8 cellular contexts compared by ENCODE assay signal in genomic region chr12:120194226-120194533, GRCh38. TPM values are rescaled to one million over a fixed set of nuclear protein-coding genes. Genes with fewer than 3 reads are reported as not detected.
DNase-seq lines count a peak whose midpoint lies in the region; ATAC-seq and TF ChIP-seq lines count a peak whose summit lies in the region.

No MANE protein-coding gene starts in this region.

- H3K36me3 ChIP-seq in thyroid gland: peaks cover 33 to 40% of the 10 kb centered on the region in 2 donors

- DNase-seq in CD14-positive monocyte (ENCODE audit: low spot score) (no peak), thyroid gland (no peak), epidermal melanocyte (ENCODE audit: insufficient read length, low spot score) (no peak), C1 segment of cervical spinal cord (lab: John Stamatoyannopoulos, UW) (no peak)
- DNase-seq in activated naive CD8-positive, alpha-beta T cell treated with anti-CD3 and anti-CD28 coated beads for 36 hours: no peak

- H3K27ac ChIP-seq in layer of hippocampus (ENCODE audit: low read depth, low read length): peak overlapping the region; percentile 59
- H3K27ac ChIP-seq in thyroid gland: peak overlapping the region in 2 of 3 donors; percentile 71 to 79

- peaks cover 13 to 27% of the 10 kb centered on the region in 2 donors for H3K4me1 ChIP-seq in thyroid gland

- peaks cover 19% of the 10 kb centered on the region for H3K4me1 Mint-ChIP-seq in CD14-positive monocyte
- peaks cover 49% of the 10 kb centered on the region for H3K4me1 Mint-ChIP-seq in activated naive CD8-positive, alpha-beta T cell treated with anti-CD3 and anti-CD28 coated beads for 36 hours

- intact Hi-C loops in CD14-positive monocyte (cut with micrococcal nuclease): no loop called here
- intact Hi-C loops in thyroid gland (cut with DNase I): no loop called here

- peak overlapping the region in 6 of 7 donors; percentile 45 to 82 (median 76) for H3K27ac Mint-ChIP-seq in CD14-positive monocyte
- peak overlapping the region; percentile 91 for H3K27ac Mint-ChIP-seq in activated naive CD8-positive, alpha-beta T cell treated with anti-CD3 and anti-CD28 coated beads for 36 hours

- no peaks in the 10 kb centered on the region for H3K9me3 Mint-ChIP-seq in CD14-positive monocyte
- H3K9me3 Mint-ChIP-seq in activated naive CD8-positive, alpha-beta T cell treated with anti-CD3 and anti-CD28 coated beads for 36 hours: peaks cover under 1% of the 10 kb centered on the region

- no peaks in the 10 kb centered on the region for H3K9me3 ChIP-seq in thyroid gland

- ATAC-seq in HG02610 (IDR thresholded peaks at IDR 0.05; ENCODE audit: unreplicated experiment) (peak; percentile 37), GM19397 (IDR thresholded peaks at IDR 0.05; ENCODE audit: unreplicated experiment) (no peak)

- 0 to 2% methylated on average over 4 to 16 of the region's 18 CpGs for WGBS in thyroid gland, 2 donors

- TF ChIP-seq CTCF in CD14-positive monocyte (IDR thresholded peaks at IDR 0.05): no peak
- TF ChIP-seq CTCF in thyroid gland (IDR thresholded peaks at IDR 0.05): no peak

- H3K27me3 Mint-ChIP-seq in CD14-positive monocyte (ENCODE audit: low read depth in 3 of 3): no peaks in the 10 kb centered on the region
- H3K27me3 Mint-ChIP-seq in activated naive CD8-positive, alpha-beta T cell treated with anti-CD3 and anti-CD28 coated beads for 36 hours: peaks cover 5% of the 10 kb centered on the region

- H3K27me3 ChIP-seq in layer of hippocampus (ENCODE audit: control insufficient read depth, insufficient read depth, low read length) (no peaks in the 10 kb centered on the region), thyroid gland (no peaks in the 10 kb centered on the region)

- H3K4me3 Mint-ChIP-seq in CD14-positive monocyte: peak overlapping the region; percentile 77 to 87
- H3K4me3 Mint-ChIP-seq in activated naive CD8-positive, alpha-beta T cell treated with anti-CD3 and anti-CD28 coated beads for 36 hours: peak overlapping the region; percentile 88

- no peak for TF ChIP-seq POLR2A in thyroid gland (IDR thresholded peaks at IDR 0.05)

- H3K4me3 ChIP-seq in thyroid gland (replicated peaks in 1 of 3): peak overlapping the region; percentile 62 to 99 (median 63)

- H3K36me3 Mint-ChIP-seq in CD14-positive monocyte: peaks cover 37 to 43% of the 10 kb centered on the region in 2 donors
- H3K36me3 Mint-ChIP-seq in activated naive CD8-positive, alpha-beta T cell treated with anti-CD3 and anti-CD28 coated beads for 36 hours: peaks cover 60% of the 10 kb centered on the region

RNA-seq across cellular contexts. Expression of gene GCN1, which starts 0.3 kb away (rescaled TPM):
- 1 to 10 TPM; 5.0 to 8.3 TPM for polyA plus RNA-seq in CD14-positive monocyte
- 100 to 1,000 TPM; 143 to 146 TPM for total RNA-seq in activated naive CD8-positive, alpha-beta T cell treated with anti-CD3 and anti-CD28 coated beads for 36 hours
- total RNA-seq in thyroid gland: 100 to 1,000 TPM in 1 of 4 donors, 10 to 100 TPM in 3; 44.6 to 111 (median 73.6) TPM

RNA-seq across cellular contexts. Expression of gene RPLP0, which starts 6.7 kb away (rescaled TPM):
- polyA plus RNA-seq in CD14-positive monocyte: 100 to 1,000 TPM; 650 to 651 TPM
- 1,000 to 10,000 TPM; 3,852 to 4,173 TPM for total RNA-seq in activated naive CD8-positive, alpha-beta T cell treated with anti-CD3 and anti-CD28 coated beads for 36 hours
- total RNA-seq in thyroid gland: 1,000 to 10,000 TPM; 1,176 to 3,070 (median 2,431) TPM
